Comparison of ENCODE assay signal across 15 cellular contexts in genomic region chr19:54420383-54421168, GRCh38. TPM values are rescaled to one million over a fixed set of nuclear protein-coding genes. Genes with fewer than 3 reads are reported as not detected.
DNase-seq lines count a peak whose midpoint lies in the region; ATAC-seq and TF ChIP-seq lines count a peak whose summit lies in the region.
"Had no signal": no experiment of that assay in that cellular context is flagged by ENCODE, and none has a peak within 500 bp of the region (broad histone marks: within the 10 kb centered on the region; RNA-seq: fewer than 3 reads in every experiment).

No MANE protein-coding gene starts in this region.

- POLR2A ChIA-PET in IMR-90 (lab: Charles Lee; ENCODE audit: unreplicated experiment), result no interaction called here
- POLR2A ChIA-PET in A673 (lab: Charles Lee; ENCODE audit: low non-redundant PET), result interaction anchor here (0.6 to 0.7 kb wide), 3 partner anchors 10 to 28 kb away, joined by 3 to 13 read pairs (median 3); partner anchors contain the start of gene LENG8

- H3K36me3 ChIP-seq in IMR-90 (ENCODE audit: control insufficient read depth, insufficient read depth, low read length) (no peaks in the 10 kb centered on the region), left lung (no peaks in the 10 kb centered on the region), A673 (ENCODE audit: insufficient read depth, low read length, poor library complexity, severe bottlenecking) (no peaks in the 10 kb centered on the region)
- H3K36me3 ChIP-seq: neutrophil had no signal

- no peak overlapping the region for H2AK5ac ChIP-seq in IMR-90 (ENCODE audit: low read depth, low read length)

- no peak overlapping the region for H3K56ac ChIP-seq in IMR-90 (ENCODE audit: extremely low read depth, insufficient read depth, low read length)

- no peak overlapping the region for H4K5ac ChIP-seq in IMR-90 (ENCODE audit: low read depth, low read length)

- no peak overlapping the region for H3K14ac ChIP-seq in IMR-90 (replicated peaks; ENCODE audit: low read depth, low read length)

- no peak overlapping the region for H2AFZ ChIP-seq in IMR-90 (replicated peaks; ENCODE audit: low read length, poor library complexity)

- no peak overlapping the region for H4K8ac ChIP-seq in IMR-90 (ENCODE audit: low read depth in 2 of 2, low read length in 2 of 2)

- WGBS in IMR-90 (ENCODE audit: extremely low coverage in 2 of 2, insufficient read length in 1 of 2), 2 experiments, result no CpG with 5 or more reads among the region's 37 CpGs

- H2AK9ac ChIP-seq in IMR-90 (replicated peaks; ENCODE audit: low read depth, low read length, poor library complexity), result no peak overlapping the region

- peaks cover 30% of the 10 kb centered on the region for H3K27me3 ChIP-seq in IMR-90 (ENCODE audit: control insufficient read depth, insufficient read depth, low read length)
- peaks cover 20 to 100% of the 10 kb centered on the region in 2 donors for H3K27me3 ChIP-seq in left lung
- H3K27me3 ChIP-seq in A673 (replicated peaks; ENCODE audit: insufficient read depth, low read depth, low read length, poor library complexity), result peaks cover 12% of the 10 kb centered on the region

- H4K20me1 ChIP-seq in IMR-90 (ENCODE audit: insufficient read depth, low read length), result no peaks in the 10 kb centered on the region

- no peaks in the 10 kb centered on the region for H3K79me1 ChIP-seq in IMR-90 (ENCODE audit: low read depth in 1 of 2, low read length in 2 of 2)

- H3K4me1 ChIP-seq in IMR-90 (ENCODE audit: control insufficient read depth, insufficient read depth, low read length) (no peaks in the 10 kb centered on the region), left lung (peaks cover 0 to 13% of the 10 kb centered on the region in 2 donors), A673 (ENCODE audit: insufficient read depth, low read length, poor library complexity, severe bottlenecking) (peaks cover 4% of the 10 kb centered on the region)

- DNase-seq in IMR-90 (no peak), epidermal melanocyte (ENCODE audit: insufficient read length, low spot score) (peak; percentile 49), left lung (no peak), superior temporal gyrus (ENCODE audit: extremely low spot score) (peak; percentile 96), A673 (ENCODE audit: low spot score) (no peak)
- DNase-seq: activated CD4-positive, alpha-beta T cell treated with anti-CD3 and anti-CD28 coated beads for 48 hours; activated naive CD8-positive, alpha-beta T cell treated with anti-CD3 and anti-CD28 coated beads, Interleukin-2, amount 10 ng/mL, durations not matched to agents 7 days and 5 days; NCI-H2081 treated with DMSO at 0.1 percent for 48 hours; SHP77 had no signal

- H2BK20ac ChIP-seq in IMR-90 (ENCODE audit: low read depth, low read length), result no peak overlapping the region

- H3K27ac ChIP-seq in IMR-90 (ENCODE audit: insufficient read depth, low read length), result no peak overlapping the region
- H3K27ac ChIP-seq in left lung, result no peak overlapping the region
- no peak overlapping the region for H3K27ac ChIP-seq in A673 (ENCODE audit: low read depth, low read length, poor library complexity, severe bottlenecking)
- H3K27ac ChIP-seq: neutrophil had no signal

- H4K91ac ChIP-seq in IMR-90 (ENCODE audit: insufficient read depth, low read depth, low read length), result no peak overlapping the region

- intact Hi-C loops in IMR-90 (cut with micrococcal nuclease), result no loop called here
- intact Hi-C loops in left lung (cut with DNase I), result no loop called here
- intact Hi-C loops in A673 (cut with micrococcal nuclease; ENCODE audit: unreplicated experiment), result no loop called here

- in situ Hi-C loops in IMR-90 (cut with MboI; ENCODE audit: low sequenced_read_pairs), result no loop called here

- no peak overlapping the region for H2BK5ac ChIP-seq in IMR-90 (ENCODE audit: low read depth, low read length, poor library complexity, severe bottlenecking)

- H3K4me3 ChIP-seq in IMR-90 (ENCODE audit: insufficient read depth, low read depth, low read length), result no peak overlapping the region
- no peak overlapping the region for H3K4me3 ChIP-seq in left lung
- no peak overlapping the region for H3K4me3 ChIP-seq in A673 (ENCODE audit: low read depth, low read length, poor library complexity, severe bottlenecking)

- H2BK15ac ChIP-seq in IMR-90 (ENCODE audit: low read depth, low read length), result no peak overlapping the region

- no peak for TF ChIP-seq POLR2A in IMR-90 (IDR thresholded peaks at IDR 0.05; ENCODE audit: low read depth, low read length)

- H3K18ac ChIP-seq in IMR-90 (ENCODE audit: low read depth, low read length), result no peak overlapping the region

- CTCF ChIA-PET in IMR-90 (lab: Yijun Ruan, JAX) (no interaction called here), A673 (lab: Charles Lee) (interaction anchor here (0.7 kb wide), 1 partner anchor 746 kb away, joined by 3 read pairs; the partner anchor contains the start of gene DNAAF3)

- peaks cover 3% of the 10 kb centered on the region; the same call in 1 of the 2 replicates for H3K9me1 ChIP-seq in IMR-90 (ENCODE audit: insufficient read depth, low read length)

- H3K9ac ChIP-seq in IMR-90 (ENCODE audit: low read depth, low read length), result no peak overlapping the region

- H3K9me3 ChIP-seq in IMR-90 (ENCODE audit: control insufficient read depth, insufficient read depth, low read length) (no peaks in the 10 kb centered on the region), left lung (no peaks in the 10 kb centered on the region), A673 (ENCODE audit: low read depth, low read length, poor library complexity, severe bottlenecking) (no peaks in the 10 kb centered on the region)
- H3K9me3 ChIP-seq: neutrophil had no signal

- dilution Hi-C loops in IMR-90 (cut with HindIII; ENCODE audit: low sequenced_read_pairs, unreplicated experiment), result no loop called here

- no peak overlapping the region for H2BK120ac ChIP-seq in IMR-90 (ENCODE audit: low read depth, low read length)

- H3K23ac ChIP-seq in IMR-90 (ENCODE audit: low read depth, low read length), result no peak overlapping the region

- H3K4me2 ChIP-seq in IMR-90 (ENCODE audit: low read depth, low read length), result no peak overlapping the region

- TF ChIP-seq CTCF in IMR-90 (conservative IDR thresholded peaks at IDR 0.05; ENCODE audit: low read depth, low read length), result no peak
- no peak for TF ChIP-seq CTCF in left lung (IDR thresholded peaks at IDR 0.05)
- TF ChIP-seq CTCF in A673 (conservative IDR thresholded peaks at IDR 0.05; ENCODE audit: low read depth, low read length), result no peak

- no peak for TF ChIP-seq RAD21 in IMR-90 (IDR thresholded peaks at IDR 0.05; ENCODE audit: low read length)

- ATAC-seq in IMR-90 (ENCODE audit: low read depth), result peak; percentile 15
- peak; percentile 24 for ATAC-seq in left lung
- ATAC-seq in HG03159 (IDR thresholded peaks at IDR 0.05; ENCODE audit: unreplicated experiment), result no peak
- no peak for ATAC-seq in HG02798 (IDR thresholded peaks at IDR 0.05; ENCODE audit: poor library complexity, unreplicated experiment)
- no peak for ATAC-seq in GM21390 (IDR thresholded peaks at IDR 0.05; ENCODE audit: unreplicated experiment)

- no peak overlapping the region for H3K4ac ChIP-seq in IMR-90 (ENCODE audit: low read depth, low read length)

- BruUV-seq in IMR-90 (replicated peaks; lab: Mats Ljungman, UMichigan) (no TSS peak), A673 (replicated peaks; lab: Mats Ljungman, UMichigan) (no TSS peak)

TF ChIP-seq in IMR-90, 13 proteins besides CTCF, POLR2A, EP300 and RAD21 (continues in another document):
- TF ChIP-seq SMC3 (IDR thresholded peaks at IDR 0.05; ENCODE audit: low read depth, low read length) (no peak), MAZ (IDR thresholded peaks at IDR 0.05; ENCODE audit: borderline replicate concordance, low read depth, low read length) (no peak), USF2 (IDR thresholded peaks at IDR 0.05; ENCODE audit: low read depth, low read length) (no peak), FOS (IDR thresholded peaks at IDR 0.05; ENCODE audit: low read depth, low read length) (no peak), CEBPB (IDR thresholded peaks at IDR 0.05; ENCODE audit: low read depth, low read length) (no peak), MAFK (IDR thresholded peaks at IDR 0.05; ENCODE audit: low read depth, low read length) (no peak), NFE2L2 (IDR thresholded peaks at IDR 0.05; ENCODE audit: low read depth, low read length) (no peak)

RNA-seq across cellular contexts. Expression of gene TTYH1, which starts 5.3 kb away (rescaled TPM):
- not detected in 2 replicates for total RNA-seq in IMR-90 (2012; rRNA removed)
- polyA plus RNA-seq in IMR-90 (2012; rRNA removed), result not detected in 2 replicates
- polyA plus RNA-seq in IMR-90 (2012; cell fraction: cytosol; rRNA removed), result 0.05 TPM in 1 of 2 replicates, not detected in the other
- 0.34 TPM in 1 of 2 replicates, not detected in the other for polyA plus RNA-seq in IMR-90 (2012; cell fraction: nucleus; rRNA removed; ENCODE audit: low replicate concordance)
- not detected for total RNA-seq in left lung
- 3.0 and 3.2 TPM in 2 replicates for total RNA-seq in A673 (2021)
- total RNA-seq: Daoy, HT-29 had no signal

RNA-seq across cellular contexts. Expression of gene LENG8, which starts 28.4 kb away (rescaled TPM):
- 17.5 and 21.1 TPM in 2 replicates for total RNA-seq in IMR-90 (2012; rRNA removed)
- polyA plus RNA-seq in IMR-90 (2012; rRNA removed), result 93.9 and 108 TPM in 2 replicates
- 13.4 and 19.9 TPM in 2 replicates for polyA plus RNA-seq in IMR-90 (2012; cell fraction: cytosol; rRNA removed)
- 1,067 and 1,629 TPM in 2 replicates for polyA plus RNA-seq in IMR-90 (2012; cell fraction: nucleus; rRNA removed; ENCODE audit: low replicate concordance)
- total RNA-seq in left lung, result 100 to 1,000 TPM; 138 to 144 TPM
- total RNA-seq in A673 (2021), result 129 and 149 TPM in 2 replicates

RNA-seq across cellular contexts. Expression of gene LENG9, which starts 43.0 kb away (rescaled TPM):
- total RNA-seq in IMR-90 (2012; rRNA removed), result 0.83 and 1.1 TPM in 2 replicates
- polyA plus RNA-seq in IMR-90 (2012; rRNA removed), result 0.69 and 0.94 TPM in 2 replicates
- polyA plus RNA-seq in IMR-90 (2012; cell fraction: cytosol; rRNA removed), result 0.29 and 1.4 TPM in 2 replicates
- 0.34 and 0.86 TPM in 2 replicates for polyA plus RNA-seq in IMR-90 (2012; cell fraction: nucleus; rRNA removed; ENCODE audit: low replicate concordance)
- 1 to 10 TPM; 5.4 to 8.8 TPM for total RNA-seq in left lung
- total RNA-seq in A673 (2021), result 4.2 and 4.3 TPM in 2 replicates

RNA-seq across cellular contexts. Expression of gene CDC42EP5, which starts 52.5 kb away (rescaled TPM):
- total RNA-seq in IMR-90 (2012; rRNA removed) (7.2 and 7.8 TPM in 2 replicates), left lung (10 to 100 TPM; 20.4 to 29.8 TPM), A673 (2021) (111 and 119 TPM in 2 replicates)
- polyA plus RNA-seq in IMR-90 (2012; rRNA removed), result 25.3 and 45.3 TPM in 2 replicates
- 68.0 and 69.8 TPM in 2 replicates for polyA plus RNA-seq in IMR-90 (2012; cell fraction: cytosol; rRNA removed)
- polyA plus RNA-seq in IMR-90 (2012; cell fraction: nucleus; rRNA removed; ENCODE audit: low replicate concordance), result 13.3 and 20.0 TPM in 2 replicates
- total RNA-seq: activated naive CD8-positive, alpha-beta T cell treated with anti-CD3 and anti-CD28 coated beads, Interleukin-2, amount 10 ng/mL, durations not matched to agents 7 days and 5 days had no signal

RNA-seq across cellular contexts. Expression of gene LAIR1, which starts 55.8 kb away (rescaled TPM):
- not detected in 2 replicates for total RNA-seq in IMR-90 (2012; rRNA removed)
- polyA plus RNA-seq in IMR-90 (2012; rRNA removed), result not detected in 2 replicates
- not detected in 2 replicates for polyA plus RNA-seq in IMR-90 (2012; cell fraction: cytosol; rRNA removed)
- polyA plus RNA-seq in IMR-90 (2012; cell fraction: nucleus; rRNA removed; ENCODE audit: low replicate concordance), result not detected in 2 replicates
- 100 to 1,000 TPM in 1 of 2 donors, 10 to 100 TPM in 1; 66.9 to 172 TPM for total RNA-seq in left lung
- total RNA-seq in A673 (2021), result not detected in 2 replicates
- total RNA-seq: Daoy, HT-29 had no signal

Comparison
In these comparisons a context has a peak if more than half of its experiments do, and no peak if none do; other contexts are left out.
1. ATAC-seq: peak in IMR-90 (single experiment) and left lung (single experiment); none in HG03159 (single experiment), HG02798 (single experiment) and GM21390 (single experiment).
2. DNase-seq: peak in epidermal melanocyte (single experiment) and superior temporal gyrus (single experiment); none in IMR-90 (single experiment), left lung (0 of 2) and A673 (single experiment).